ENCODE assay signal across 26 cellular contexts in the genomic region with DNA sequence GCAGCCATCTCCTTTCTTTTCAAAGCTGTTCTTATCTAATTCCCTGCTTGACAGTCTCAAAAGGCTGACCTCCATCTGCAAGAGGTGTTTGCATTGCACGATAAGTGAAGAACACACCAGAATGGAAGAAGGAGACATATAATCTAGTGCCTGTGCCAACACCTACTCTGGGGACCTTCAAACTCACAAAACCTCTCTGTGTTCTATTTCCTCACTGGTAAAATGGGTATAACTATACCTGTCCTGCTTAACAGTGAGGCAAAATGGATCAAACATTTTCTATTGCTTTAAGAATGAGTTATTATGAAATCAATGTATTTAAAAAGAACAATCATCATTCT.
DNase-seq lines count a peak whose midpoint lies in the region; ATAC-seq, FAIRE-seq and TF ChIP-seq lines count a peak whose summit lies in the region.
"Had no signal": no experiment of that assay in that cellular context is flagged by ENCODE, and none has a peak within 500 bp of the region (broad histone marks: within the 10 kb centered on the region; RNA-seq: fewer than 3 reads in every experiment).

No MANE protein-coding gene starts in this region.

- H3K4me3 ChIP-seq in hepatocyte, result no peak overlapping the region
- H3K4me3 ChIP-seq in pancreas, result no peak overlapping the region
- H3K4me3 ChIP-seq: BLaER1, K562, SJCRH30 had no signal

- no peaks in the 10 kb centered on the region for H3K9me2 ChIP-seq in hepatocyte (replicated peaks; ENCODE audit: insufficient read depth)

- H3K27ac ChIP-seq in hepatocyte (no peak overlapping the region), pancreas (peak overlapping the region in 2 of 4 donors; percentile 32 to 57)
- H3K27ac ChIP-seq: BLaER1, HL-60, SJCRH30 had no signal

- peak overlapping the region; percentile 27 for H3K4me2 ChIP-seq in hepatocyte
- H3K4me2 ChIP-seq: BLaER1 had no signal

- TF ChIP-seq CTCF in hepatocyte (IDR thresholded peaks at IDR 0.05; ENCODE audit: poor library complexity) (no peak), pancreas (IDR thresholded peaks at IDR 0.05) (no peak)

- WGBS in hepatocyte (ENCODE audit: low lambda C conversion rate, missing lambda C conversion rate), result 42% methylated on average over 1 of the region's 1 CpG
- 6 to 11% methylated on average over 1 of the region's 1 CpG for WGBS in pancreas, 2 donors

- ATAC-seq in Right ventricle myocardium inferior (peak; percentile 44), pancreas (peak in 3 of 4 donors; percentile 11 to 26 (median 16)), GM18861 (IDR thresholded peaks at IDR 0.05; ENCODE audit: unreplicated experiment) (no peak)
- ATAC-seq: HCT116, K562, SK-N-SH treated with all-trans-retinoic acid at 6 μM for 48 hours had no signal

- intact Hi-C loops in Right ventricle myocardium inferior (cut with DNase I) (no loop called here), cardiac septum (cut with DNase I) (no loop called here), pancreas (cut with DNase I) (no loop called here)

- no peaks in the 10 kb centered on the region for H3K79me2 ChIP-seq in hepatocyte

- H3K4me1 ChIP-seq in hepatocyte (ENCODE audit: insufficient read depth) (no peaks in the 10 kb centered on the region), pancreas (peaks cover 8 to 12% (median 11%) of the 10 kb centered on the region in 3 donors)
- H3K4me1 ChIP-seq: BLaER1, SJCRH30 had no signal

- no peaks in the 10 kb centered on the region for H3K9me3 ChIP-seq in hepatocyte (ENCODE audit: low read depth)
- H3K9me3 ChIP-seq in pancreas, result no peaks in the 10 kb centered on the region
- H3K9me3 ChIP-seq: BLaER1, SJCRH30 had no signal

- DNase-seq in Right ventricle myocardium inferior (ENCODE audit: missing footprints), result no peak
- no peak for DNase-seq in cardiac septum (ENCODE audit: low spot score)
- DNase-seq in NCI-H69 (lab: John Stamatoyannopoulos, UW), result peak; percentile 65
- DNase-seq in hepatocyte (ENCODE audit: low spot score), result no peak
- DNase-seq in pancreas, result no peak
- DNase-seq in retina, result no peak
- DNase-seq in HuH-7 (ENCODE audit: low spot score), result no peak
- DNase-seq: 8988T; CD4-positive, CD25-positive, alpha-beta regulatory T cell; DMS153; Kasumi-1; NCI-H1105; NCI-H1436 treated with DMSO at 0.1 percent for 48 hours; NCI-H187 treated with DMSO at 0.1 percent for 48 hours; NCI-H2171 treated with DMSO at 0.1 percent for 48 hours; NCI-H345; NCI-H510A treated with DMSO at 0.1 percent for 48 hours; NCI-H748 treated with DMSO at 0.1 percent for 48 hours; SJCRH30 had no signal

- no peaks in the 10 kb centered on the region for H4K20me1 ChIP-seq in hepatocyte (ENCODE audit: insufficient read depth, poor library complexity, severe bottlenecking)
- H4K20me1 ChIP-seq: BLaER1 had no signal

- H3K27me3 ChIP-seq in hepatocyte (no peaks in the 10 kb centered on the region), pancreas (no peaks in the 10 kb centered on the region)
- H3K27me3 ChIP-seq: BLaER1, SJCRH30 had no signal

- no peak overlapping the region for H2AFZ ChIP-seq in hepatocyte

- H3K36me3 ChIP-seq in hepatocyte (replicated peaks; ENCODE audit: insufficient read depth, low read depth) (no peaks in the 10 kb centered on the region), pancreas (no peaks in the 10 kb centered on the region)
- H3K36me3 ChIP-seq: BLaER1, SJCRH30 had no signal

- no peak for FAIRE-seq in pancreas (lab: Jason Lieb, UNC)
- FAIRE-seq: K562, RCC 7860 had no signal
